In genomic region chr14:78170203-78170602, GRCh38 we compare ENCODE assay signal across 10 cellular contexts. TPM values are rescaled to one million over a fixed set of nuclear protein-coding genes. Genes with fewer than 3 reads are reported as not detected.
DNase-seq lines count a peak whose midpoint lies in the region; ATAC-seq and TF ChIP-seq lines count a peak whose summit lies in the region.
"Had no signal": no experiment of that assay in that cellular context is flagged by ENCODE, and none has a peak within 500 bp of the region (broad histone marks: within the 10 kb centered on the region; RNA-seq: fewer than 3 reads in every experiment).

TSS of gene NRXN3 (plus strand) at chr14:78170373. CDS start at chr14:78243094, 72,721 bp downstream.

- no peaks in the 10 kb centered on the region for H3K9me3 ChIP-seq in neural progenitor cell (ENCODE audit: low read depth)

- peak within 1 kb of the TSS; percentile 96 for H2AFZ ChIP-seq in neural progenitor cell (replicated peaks)

- H3K27ac ChIP-seq in foreskin keratinocyte (no peak within 1 kb of the TSS), neural progenitor cell (no peak within 1 kb of the TSS)

- peak within 1 kb of the TSS; percentile 79 for H3K4me3 Mint-ChIP-seq in neural progenitor cell
- H3K4me3 Mint-ChIP-seq: dendritic cell treated with granulocyte-macrophage colony-stimulating factor and Interleukin-4, amounts not matched to agents 40 ng/mL and 50 ng/mL, for 4 days had no signal

- peak within 1 kb of the TSS; percentile 77 for H3K4me2 ChIP-seq in neural progenitor cell

- H4K20me1 ChIP-seq in neural progenitor cell (ENCODE audit: low read depth) = no peaks in the 10 kb centered on the region

- peaks cover 15% of the 10 kb centered on the region for H3K4me1 Mint-ChIP-seq in neural progenitor cell

- TF ChIP-seq CTCF in foreskin keratinocyte (conservative IDR thresholded peaks at IDR 0.05) (no peak), neural progenitor cell (IDR thresholded peaks at IDR 0.05) (no peak)

- no peaks in the 10 kb centered on the region for H3K36me3 ChIP-seq in neural progenitor cell

- DNase-seq in DMS153 (lab: John Stamatoyannopoulos, UW) = peak; percentile 21
- DNase-seq in NCI-H345 (lab: John Stamatoyannopoulos, UW) = peak; percentile 89
- no peak for DNase-seq in foreskin keratinocyte
- DNase-seq in neural progenitor cell (ENCODE audit: low spot score) = peak; percentile 81
- DNase-seq in UCSD-AML1 (lab: John Stamatoyannopoulos, UW; ENCODE audit: unreplicated experiment) = no peak
- no peak for DNase-seq in hepatic stellate cell (ENCODE audit: low spot score)
- no peak for DNase-seq in Right ventricle myocardium superior
- DNase-seq: activated CD8-positive, alpha-beta memory T cell treated with anti-CD3 and anti-CD28 coated beads, Interleukin-2, amount 50 U/mL, for 4 hours had no signal

- no peaks in the 10 kb centered on the region for H3K79me2 ChIP-seq in neural progenitor cell (ENCODE audit: low read depth)

- no peak within 1 kb of the TSS for H3K27ac Mint-ChIP-seq in neural progenitor cell
- H3K27ac Mint-ChIP-seq: dendritic cell treated with granulocyte-macrophage colony-stimulating factor and Interleukin-4, amounts not matched to agents 40 ng/mL and 50 ng/mL, for 4 days had no signal

- H3K4me1 ChIP-seq in foreskin keratinocyte (no peaks in the 10 kb centered on the region), neural progenitor cell (peaks cover 18% of the 10 kb centered on the region)

- no peaks in the 10 kb centered on the region for H3K27me3 Mint-ChIP-seq in neural progenitor cell (ENCODE audit: insufficient read depth, low read depth)

- ATAC-seq in foreskin keratinocyte (peak; percentile 86), Right ventricle myocardium superior (ENCODE audit: poor library complexity) (no peak), HG03135 (IDR thresholded peaks at IDR 0.05; ENCODE audit: unreplicated experiment) (no peak)

- peaks cover 4% of the 10 kb centered on the region for H3F3A ChIP-seq in neural progenitor cell (ENCODE audit: low read depth)

- no peaks in the 10 kb centered on the region for H3K9me3 Mint-ChIP-seq in neural progenitor cell
- H3K9me3 Mint-ChIP-seq: dendritic cell treated with granulocyte-macrophage colony-stimulating factor and Interleukin-4, amounts not matched to agents 40 ng/mL and 50 ng/mL, for 4 days had no signal

- H3K27me3 ChIP-seq in foreskin keratinocyte (peaks cover 37% of the 10 kb centered on the region), neural progenitor cell (no peaks in the 10 kb centered on the region)

- H3K4me3 ChIP-seq in neural progenitor cell = peak within 1 kb of the TSS; percentile 48

- H3K36me3 Mint-ChIP-seq in neural progenitor cell = no peaks in the 10 kb centered on the region

- intact Hi-C loops in Right ventricle myocardium superior (cut with DNase I) = no loop called here

- no peak within 1 kb of the TSS for H3K9ac ChIP-seq in neural progenitor cell

RNA-seq across cellular contexts. Expression of gene NRXN3, which starts in this region (rescaled TPM):
- total RNA-seq in foreskin keratinocyte = 0.65 and 0.74 TPM in 2 replicates
- polyA plus RNA-seq in foreskin keratinocyte = 0.16 and 0.24 TPM in 2 replicates
- 5.9 and 6.1 TPM in 2 replicates for total RNA-seq in neural progenitor cell (ENCODE audit: low replicate concordance)
- total RNA-seq in Right ventricle myocardium superior = 1.3 TPM

Comparison
In these comparisons a context has a peak if more than half of its experiments do, and no peak if none do; other contexts are left out.
1. Peak in ATAC-seq in foreskin keratinocyte; RNA of the gene not detected or under 1 TPM.
2. DNase-seq: peak in DMS153 (single experiment), NCI-H345 (single experiment) and neural progenitor cell (single experiment); none in foreskin keratinocyte (0 of 2), UCSD-AML1 (single experiment), hepatic stellate cell (single experiment) and Right ventricle myocardium superior (single experiment).